In genomic region chr13:78046349-78046748, GRCh38 we compare ENCODE assay signal across 19 cellular contexts.
DNase-seq lines count a peak whose midpoint lies in the region; ATAC-seq and TF ChIP-seq lines count a peak whose summit lies in the region.
"Had no signal": no experiment of that assay in that cellular context is flagged by ENCODE, and none has a peak within 500 bp of the region (broad histone marks: within the 10 kb centered on the region; RNA-seq: fewer than 3 reads in every experiment).

No MANE protein-coding gene starts in this region.

- no peaks in the 10 kb centered on the region for H4K20me1 ChIP-seq in GM23338 (replicated peaks; ENCODE audit: insufficient read depth)

- CTCF ChIA-PET in CD8-positive, alpha-beta memory T cell (lab: Charles Lee), result no interaction called here

- no peak overlapping the region for H3K27ac Mint-ChIP-seq in GM23338
- H3K27ac Mint-ChIP-seq in CD8-positive, alpha-beta memory T cell, result no peak overlapping the region
- H3K27ac Mint-ChIP-seq: CD4-positive, alpha-beta T cell; IgD-negative memory B cell had no signal

- peak; percentile 99 for ATAC-seq in GM19324 (IDR thresholded peaks at IDR 0.05; ENCODE audit: low FRiP score, unreplicated experiment)
- no peak for ATAC-seq in GM23338
- peak; percentile 98 for ATAC-seq in HG03135 (IDR thresholded peaks at IDR 0.05; ENCODE audit: unreplicated experiment)

- no peak for DNase-seq in GM23338 (ENCODE audit: low spot score)
- peak; percentile 38 for DNase-seq in renal cortical epithelial cell (ENCODE audit: low read depth)
- no peak for DNase-seq in activated T-cell treated with anti-CD3 and anti-CD28 coated beads for 4 hours
- DNase-seq in NCI-H226, result no peak
- no peak for DNase-seq in CD8-positive, alpha-beta memory T cell
- DNase-seq: activated CD4-positive, alpha-beta T cell treated with anti-CD3 and anti-CD28 coated beads for 4 hours; activated effector memory CD4-positive, alpha-beta T cell treated with Interleukin-2 at 50 U/mL for 16 hours; CD4-positive, alpha-beta T cell; hippocampal formation; mesendoderm; NCI-H187 treated with DMSO at 0.1 percent for 48 hours; stimulated activated naive CD4-positive, alpha-beta T cell treated with Interleukin-2 at 50 U/mL for 16 hours; SW 1271 had no signal

- peaks cover 4% of the 10 kb centered on the region; the same call in 1 of the 3 replicates for H3K4me1 Mint-ChIP-seq in GM23338
- no peaks in the 10 kb centered on the region for H3K4me1 Mint-ChIP-seq in CD8-positive, alpha-beta memory T cell

- no peaks in the 10 kb centered on the region for H3K27me3 Mint-ChIP-seq in GM23338 (ENCODE audit: insufficient read depth, low read depth, poor library complexity)
- peaks cover 3 to 11% of the 10 kb centered on the region in 2 donors for H3K27me3 Mint-ChIP-seq in CD8-positive, alpha-beta memory T cell
- H3K27me3 Mint-ChIP-seq: CD4-positive, alpha-beta T cell had no signal

- H3K79me2 ChIP-seq in GM23338 (replicated peaks; ENCODE audit: insufficient read depth), result no peaks in the 10 kb centered on the region
- H3K79me2 ChIP-seq: parathyroid adenoma had no signal

- no peaks in the 10 kb centered on the region for H3K9me3 ChIP-seq in CD8-positive, alpha-beta memory T cell (ENCODE audit: low read length)
- H3K9me3 ChIP-seq: HAP-1 had no signal

- 0 out of 2 replicates have a peak overlapping the region, but pooled peaks have one; percentile 23 for H2AFZ ChIP-seq in GM23338
- H2AFZ ChIP-seq: parathyroid adenoma had no signal

- H3K27ac ChIP-seq in GM23338 (ENCODE audit: low read depth), result no peak overlapping the region
- H3K27ac ChIP-seq in CD8-positive, alpha-beta memory T cell (ENCODE audit: low read depth, low read length), result no peak overlapping the region
- H3K27ac ChIP-seq: cardiac muscle cell, parathyroid adenoma had no signal

- no peak overlapping the region for H3K4me3 Mint-ChIP-seq in GM23338
- no peak overlapping the region for H3K4me3 Mint-ChIP-seq in CD8-positive, alpha-beta memory T cell
- H3K4me3 Mint-ChIP-seq: CD4-positive, alpha-beta T cell; IgD-negative memory B cell had no signal

- no peaks in the 10 kb centered on the region for H3F3A ChIP-seq in GM23338 (replicated peaks; ENCODE audit: low read depth)

- no peaks in the 10 kb centered on the region for H3K36me3 ChIP-seq in GM23338 (ENCODE audit: insufficient read depth)
- no peaks in the 10 kb centered on the region for H3K36me3 ChIP-seq in CD8-positive, alpha-beta memory T cell (ENCODE audit: insufficient read depth, low read length)
- H3K36me3 ChIP-seq: cardiac muscle cell, HAP-1 had no signal

- no peaks in the 10 kb centered on the region for H3K4me1 ChIP-seq in GM23338 (ENCODE audit: insufficient read depth)
- no peaks in the 10 kb centered on the region for H3K4me1 ChIP-seq in CD8-positive, alpha-beta memory T cell (ENCODE audit: insufficient read depth, low read length)
- H3K4me1 ChIP-seq: HAP-1, parathyroid adenoma had no signal

- H3K9me2 ChIP-seq in GM23338 (ENCODE audit: insufficient read depth), result no peaks in the 10 kb centered on the region

- POLR2A ChIA-PET in CD8-positive, alpha-beta memory T cell (lab: Charles Lee), result no interaction called here

- H3K36me3 Mint-ChIP-seq in GM23338 (ENCODE audit: low read depth), result no peaks in the 10 kb centered on the region
- H3K36me3 Mint-ChIP-seq in CD8-positive, alpha-beta memory T cell, result no peaks in the 10 kb centered on the region

- H3K4me2 ChIP-seq in GM23338, result no peak overlapping the region

- no peaks in the 10 kb centered on the region for H3K27me3 ChIP-seq in GM23338 (ENCODE audit: insufficient read depth)
- no peaks in the 10 kb centered on the region for H3K27me3 ChIP-seq in CD8-positive, alpha-beta memory T cell (ENCODE audit: insufficient read depth, low read length, poor library complexity, severe bottlenecking)
- H3K27me3 ChIP-seq: cardiac muscle cell had no signal

- no peak overlapping the region for H3K4me3 ChIP-seq in GM23338
- no peak overlapping the region for H3K4me3 ChIP-seq in CD8-positive, alpha-beta memory T cell (ENCODE audit: low read length)
- H3K4me3 ChIP-seq: cardiac muscle cell, HAP-1 had no signal

- no peak for TF ChIP-seq CTCF in GM23338 (conservative IDR thresholded peaks at IDR 0.05; ENCODE audit: low read depth in 2 of 2)

- H3K9me3 Mint-ChIP-seq in GM23338, result no peaks in the 10 kb centered on the region
- H3K9me3 Mint-ChIP-seq in CD8-positive, alpha-beta memory T cell, result peaks cover 0 to 4% (median 0%) of the 10 kb centered on the region in 5 donors
- H3K9me3 Mint-ChIP-seq: CD4-positive, alpha-beta T cell had no signal

TF ChIP-seq in GM23338, 12 proteins besides CTCF, POLR2A, EP300 and RAD21:
- TF ChIP-seq ETS1 (IDR thresholded peaks at IDR 0.05), result no peak
